In genomic region chr6:37665309-37665708, GRCh38 we compare ENCODE assay signal across 18 cellular contexts. TPM values are rescaled to one million over a fixed set of nuclear protein-coding genes. Genes with fewer than 3 reads are reported as not detected.
DNase-seq lines count a peak whose midpoint lies in the region; ATAC-seq and TF ChIP-seq lines count a peak whose summit lies in the region.
"Had no signal": no experiment of that assay in that cellular context is flagged by ENCODE, and none has a peak within 500 bp of the region (broad histone marks: within the 10 kb centered on the region; RNA-seq: fewer than 3 reads in every experiment).

No MANE protein-coding gene starts in this region.

- H3K4me3 Mint-ChIP-seq in progenitor cell of endocrine pancreas (ENCODE audit: low read depth) = no peak overlapping the region
- no peak overlapping the region for H3K4me3 Mint-ChIP-seq in stimulated activated memory B cell treated with anti-CD40 and anti-IgM and Interleukin-4, amounts not matched to agents 10 μg/mL and 1 μg/mL and 100 μg/mL, for 72 hours
- H3K4me3 Mint-ChIP-seq: CD4-positive, alpha-beta T cell; nephron; stimulated activated naive CD8-positive, alpha-beta T cell treated with anti-CD3 and anti-CD28 coated beads, Interleukin-15, amount 100 ng/mL, for 72 hours; T-helper 1 cell treated with Interleukin-12 subunit alpha and Interleukin-12 subunit beta and Interleukin-4 antibody, amounts not matched to agents 30 μg/mL and 1 μg/mL, for 36 hours had no signal

- H3K4me1 Mint-ChIP-seq in progenitor cell of endocrine pancreas (ENCODE audit: low read depth) = peaks cover 17% of the 10 kb centered on the region
- H3K4me1 Mint-ChIP-seq in stimulated activated memory B cell treated with anti-CD40 and anti-IgM and Interleukin-4, amounts not matched to agents 10 μg/mL and 1 μg/mL and 100 μg/mL, for 72 hours = no peaks in the 10 kb centered on the region
- H3K4me1 Mint-ChIP-seq: stimulated activated naive CD8-positive, alpha-beta T cell treated with anti-CD3 and anti-CD28 coated beads, Interleukin-15, amount 100 ng/mL, for 72 hours had no signal

- H3K27ac ChIP-seq in ectodermal cell (ENCODE audit: insufficient read depth, low read depth, low read length, poor library complexity, severe bottlenecking) = peak overlapping the region; percentile 9
- H3K27ac ChIP-seq: right atrium auricular region had no signal

- H3K27me3 Mint-ChIP-seq in progenitor cell of endocrine pancreas = peaks cover 58% of the 10 kb centered on the region
- no peaks in the 10 kb centered on the region for H3K27me3 Mint-ChIP-seq in stimulated activated memory B cell treated with anti-CD40 and anti-IgM and Interleukin-4, amounts not matched to agents 10 μg/mL and 1 μg/mL and 100 μg/mL, for 72 hours

- 60 to 62% methylated on average over 6 of the region's 6 CpGs for WGBS in ectodermal cell, 2 experiments

- H3K36me3 Mint-ChIP-seq in progenitor cell of endocrine pancreas (ENCODE audit: insufficient read depth) = no peaks in the 10 kb centered on the region
- H3K36me3 Mint-ChIP-seq in stimulated activated memory B cell treated with anti-CD40 and anti-IgM and Interleukin-4, amounts not matched to agents 10 μg/mL and 1 μg/mL and 100 μg/mL, for 72 hours = peaks cover 32% of the 10 kb centered on the region

- TF ChIP-seq CTCF in progenitor cell of endocrine pancreas (IDR thresholded peaks at IDR 0.05; ENCODE audit: unreplicated experiment) = no peak

- ATAC-seq in HG02840 (IDR thresholded peaks at IDR 0.05; ENCODE audit: low FRiP score, unreplicated experiment) = no peak
- ATAC-seq in stimulated activated memory B cell treated with anti-CD40 and anti-IgM and Interleukin-4, amounts not matched to agents 10 μg/mL and 1 μg/mL and 100 μg/mL, for 72 hours = no peak
- ATAC-seq: stimulated activated naive CD8-positive, alpha-beta T cell treated with anti-CD3 and anti-CD28 coated beads, Interleukin-15, amount 100 ng/mL, for 72 hours had no signal

- peak; percentile 26 for DNase-seq in NCI-H345 (lab: John Stamatoyannopoulos, UW)
- DNase-seq in NCI-H345 treated with DMSO at 0.1 percent for 48 hours (lab: John Stamatoyannopoulos, UW; ENCODE audit: unreplicated experiment) = no peak
- DNase-seq in NCI-H2227 (lab: John Stamatoyannopoulos, UW; ENCODE audit: unreplicated experiment) = peak; percentile 43
- DNase-seq in progenitor cell of endocrine pancreas (ENCODE audit: low spot score, unreplicated experiment) = no peak
- DNase-seq in putamen (ENCODE audit: low spot score) = no peak
- DNase-seq: ACHN; activated gamma-delta T cell; CD4-positive, alpha-beta T cell; MG63; NCI-H2081 treated with DMSO at 0.1 percent for 48 hours; Right ventricle myocardium superior; stimulated activated naive CD8-positive, alpha-beta T cell treated with anti-CD3 and anti-CD28 coated beads, Interleukin-15, amount 100 ng/mL, for 72 hours had no signal

- H3K9me3 Mint-ChIP-seq in progenitor cell of endocrine pancreas (ENCODE audit: low read depth) = peaks cover 2% of the 10 kb centered on the region
- peaks cover 1% of the 10 kb centered on the region for H3K9me3 Mint-ChIP-seq in stimulated activated memory B cell treated with anti-CD40 and anti-IgM and Interleukin-4, amounts not matched to agents 10 μg/mL and 1 μg/mL and 100 μg/mL, for 72 hours

- H3K36me3 ChIP-seq in ectodermal cell (ENCODE audit: control insufficient read depth, insufficient read depth, low read length) = no peaks in the 10 kb centered on the region
- H3K36me3 ChIP-seq: MG63, right atrium auricular region had no signal

- H3K4me3 ChIP-seq in ectodermal cell (ENCODE audit: insufficient read depth, low read depth, low read length) = no peak overlapping the region
- H3K4me3 ChIP-seq: MG63, right atrium auricular region had no signal

- peak overlapping the region; percentile 82 for H3K27ac Mint-ChIP-seq in progenitor cell of endocrine pancreas
- no peak overlapping the region for H3K27ac Mint-ChIP-seq in stimulated activated memory B cell treated with anti-CD40 and anti-IgM and Interleukin-4, amounts not matched to agents 10 μg/mL and 1 μg/mL and 100 μg/mL, for 72 hours
- H3K27ac Mint-ChIP-seq: CD4-positive, alpha-beta T cell; stimulated activated naive CD8-positive, alpha-beta T cell treated with anti-CD3 and anti-CD28 coated beads, Interleukin-15, amount 100 ng/mL, for 72 hours; T-helper 1 cell treated with Interleukin-12 subunit alpha and Interleukin-12 subunit beta and Interleukin-4 antibody, amounts not matched to agents 30 μg/mL and 1 μg/mL, for 36 hours had no signal

- no peaks in the 10 kb centered on the region for H3K27me3 ChIP-seq in ectodermal cell (ENCODE audit: control insufficient read depth, insufficient read depth, low read length, poor library complexity, severe bottlenecking)
- H3K27me3 ChIP-seq: MG63, right atrium auricular region had no signal

- peaks cover 16% of the 10 kb centered on the region for H3K4me1 ChIP-seq in ectodermal cell (ENCODE audit: control insufficient read depth, insufficient read depth, low read length)
- H3K4me1 ChIP-seq: right atrium auricular region had no signal

- no peaks in the 10 kb centered on the region for H3K9me3 ChIP-seq in ectodermal cell (ENCODE audit: control insufficient read depth, low read length)
- H3K9me3 ChIP-seq: MG63 had no signal

RNA-seq across cellular contexts. Expression of gene MDGA1, which starts 32.4 kb away (rescaled TPM):
- polyA plus RNA-seq in ectodermal cell (2013, experiment 1 of 4) = 13.2 TPM
- 11.0 TPM for polyA plus RNA-seq in ectodermal cell (2013, experiment 2 of 4)
- 12.7 TPM for polyA plus RNA-seq in ectodermal cell (2013, experiment 3 of 4)
- 14.2 TPM for polyA plus RNA-seq in ectodermal cell (2013, experiment 4 of 4)
- 0.55 and 2.0 TPM in 2 replicates for total RNA-seq in progenitor cell of endocrine pancreas

Comparison
In these comparisons a context has a peak if more than half of its experiments do, and no peak if none do; other contexts are left out.
1. DNase-seq: peak in NCI-H345 (single experiment) and NCI-H2227 (single experiment); none in NCI-H345 treated with DMSO at 0.1 percent for 48 hours (single experiment), progenitor cell of endocrine pancreas (single experiment) and putamen (single experiment).